In the genomic region with DNA sequence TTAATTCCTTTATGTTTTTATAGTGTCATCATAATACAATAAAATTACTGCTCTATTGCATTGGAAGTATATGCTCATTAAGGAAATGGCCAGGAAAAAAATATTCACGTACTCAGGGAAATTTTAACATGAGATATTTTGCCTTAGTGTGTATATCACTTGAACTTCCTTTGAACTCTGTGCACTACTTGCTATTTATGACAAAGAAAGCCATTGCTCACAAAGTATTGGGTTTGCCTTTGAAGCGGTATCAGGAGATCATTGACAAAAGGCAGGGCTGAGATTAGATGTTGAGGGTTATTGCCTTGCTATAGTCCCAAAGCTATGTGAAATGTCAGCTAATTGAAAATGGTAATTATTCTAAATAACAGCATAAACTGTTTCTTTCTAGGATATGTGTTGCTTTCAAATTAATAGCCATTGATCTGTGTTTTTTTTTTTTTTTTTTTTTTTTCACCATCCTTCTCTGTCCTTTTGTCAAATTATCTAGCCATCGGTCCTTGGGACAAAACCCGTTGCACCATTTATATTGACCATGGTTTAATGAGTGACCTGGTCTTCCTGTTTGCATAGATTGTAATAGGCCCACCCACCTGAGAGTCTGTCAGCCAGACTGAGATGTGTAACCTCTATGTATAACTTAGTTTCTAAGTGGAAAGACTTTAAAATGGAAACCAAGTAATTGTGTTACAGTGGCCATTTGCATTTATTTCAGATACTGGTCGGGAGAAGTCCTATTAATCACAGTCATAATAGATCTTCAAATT, we compare ENCODE assay signal across 19 cellular contexts. TPM values are rescaled to one million over a fixed set of nuclear protein-coding genes. Genes with fewer than 3 reads are reported as not detected.
"Had no signal": no experiment of that assay in that cellular context is flagged by ENCODE, and none has a peak within 500 bp of the region (broad histone marks: within the 10 kb centered on the region; RNA-seq: fewer than 3 reads in every experiment).

No MANE protein-coding gene starts in this region.

RNA-seq across cellular contexts. Expression of gene OR4F6, which starts 14.6 kb away (rescaled TPM):
- total RNA-seq: activated naive CD4-positive, alpha-beta T cell treated with anti-CD3 and anti-CD28 coated beads for 36 hours; activated naive CD4-positive, alpha-beta T cell treated with anti-CD3 and anti-CD28 coated beads, Interleukin-2, amount 50 U/mL, for 72 hours; activated naive CD8-positive, alpha-beta T cell treated with anti-CD3 and anti-CD28 coated beads for 36 hours; activated naive CD8-positive, alpha-beta T cell treated with anti-CD3 and anti-CD28 coated beads, Interleukin-2, amount 10 ng/mL, durations not matched to agents 7 days and 5 days; activated T-cell treated with anti-CD3 and anti-CD28 coated beads, Interleukin-2, amount 50 U/mL, for 4 hours; activated T-cell treated with anti-CD3 and anti-CD28 coated beads, Interleukin-2, amount 50 U/mL, for 72 hours; activated T-helper 1 cell treated with anti-CD3 and anti-CD28 coated beads, Interleukin-12 subunit alpha, Interleukin-12 subunit beta, Interleukin-2, Interleukin-4 antibody, amounts not matched to agents 30 ng/mL and 10 ng/mL and 1 ng/mL, durations not matched to agents 14 hours and 24 hours and 36 hours; activated T-helper 17 cell treated with anti-CD3 and anti-CD28 coated beads, Interleukin-2, amount 50 U/mL, for 72 hours; activated T-helper 2 cell treated with anti-CD3 and anti-CD28 coated beads, Interferon-gamma antibody, Interleukin-2, Interleukin-4, amounts not matched to agents 10 μg/mL and 5 μg/mL and 100 μg/mL, durations not matched to agents 14 hours and 24 hours and 36 hours; adrenal gland; aorta; ascending aorta; astrocyte; body of pancreas; breast epithelium; bronchial epithelial cell; cardiac muscle cell; cardiac septum had no signal
- polyA plus RNA-seq: adipose tissue, adrenal gland, aorta, cardiac muscle cell had no signal

RNA-seq across cellular contexts. Expression of gene OR4F15, which starts 23.3 kb away (rescaled TPM):
- total RNA-seq: activated naive CD4-positive, alpha-beta T cell treated with anti-CD3 and anti-CD28 coated beads for 36 hours; activated naive CD4-positive, alpha-beta T cell treated with anti-CD3 and anti-CD28 coated beads, Interleukin-2, amount 50 U/mL, for 72 hours; activated naive CD8-positive, alpha-beta T cell treated with anti-CD3 and anti-CD28 coated beads for 36 hours; activated naive CD8-positive, alpha-beta T cell treated with anti-CD3 and anti-CD28 coated beads, Interleukin-2, amount 10 ng/mL, durations not matched to agents 7 days and 5 days; activated T-cell treated with anti-CD3 and anti-CD28 coated beads, Interleukin-2, amount 50 U/mL, for 4 hours; activated T-cell treated with anti-CD3 and anti-CD28 coated beads, Interleukin-2, amount 50 U/mL, for 72 hours; activated T-helper 1 cell treated with anti-CD3 and anti-CD28 coated beads, Interleukin-12 subunit alpha, Interleukin-12 subunit beta, Interleukin-2, Interleukin-4 antibody, amounts not matched to agents 30 ng/mL and 10 ng/mL and 1 ng/mL, durations not matched to agents 14 hours and 24 hours and 36 hours; activated T-helper 17 cell treated with anti-CD3 and anti-CD28 coated beads, Interleukin-2, amount 50 U/mL, for 72 hours; activated T-helper 2 cell treated with anti-CD3 and anti-CD28 coated beads, Interferon-gamma antibody, Interleukin-2, Interleukin-4, amounts not matched to agents 10 μg/mL and 5 μg/mL and 100 μg/mL, durations not matched to agents 14 hours and 24 hours and 36 hours; adrenal gland; aorta; ascending aorta; astrocyte; body of pancreas; breast epithelium; bronchial epithelial cell; cardiac muscle cell; cardiac septum had no signal
- polyA plus RNA-seq: adipose tissue, adrenal gland, aorta, cardiac muscle cell had no signal
